8 cellular contexts compared by ENCODE assay signal in genomic region chr3:179651687-179652466, GRCh38. TPM values are rescaled to one million over a fixed set of nuclear protein-coding genes. Genes with fewer than 3 reads are reported as not detected.
A peak's percentile ranks its signal among the peaks of the same experiment; 100 is the strongest.
DNase-seq lines count a peak whose midpoint lies in the region; ATAC-seq and TF ChIP-seq lines count a peak whose summit lies in the region.

No MANE protein-coding gene starts in this region.

- H3F3A ChIP-seq in DOHH2 (ENCODE audit: control insufficient read depth, insufficient read depth) (peaks cover 12% of the 10 kb centered on the region), OCI-LY1 (ENCODE audit: insufficient read depth, low read length) (peaks cover 6% of the 10 kb centered on the region)

- H3K9me2 ChIP-seq in DOHH2 (replicated peaks; ENCODE audit: control insufficient read depth, low read length) (no peaks in the 10 kb centered on the region), OCI-LY1 (ENCODE audit: low read depth, low read length) (no peaks in the 10 kb centered on the region)

- H3K36me3 ChIP-seq in DOHH2 (ENCODE audit: control insufficient read depth, low read length) (peaks cover 25% of the 10 kb centered on the region), OCI-LY1 (ENCODE audit: insufficient read depth, low read length) (peaks cover 13% of the 10 kb centered on the region), endodermal cell (ENCODE audit: control insufficient read depth, insufficient read depth, low read length) (peaks cover 12% of the 10 kb centered on the region), parathyroid adenoma (ENCODE audit: control insufficient read depth, insufficient read depth, low read length) (no peaks in the 10 kb centered on the region)

- H3K27me3 ChIP-seq in DOHH2 (ENCODE audit: control insufficient read depth, low read length) = no peaks in the 10 kb centered on the region
- H3K27me3 ChIP-seq in OCI-LY1 (ENCODE audit: insufficient read depth, low read length) = no peaks in the 10 kb centered on the region
- no peaks in the 10 kb centered on the region for H3K27me3 ChIP-seq in endodermal cell (ENCODE audit: control insufficient read depth, insufficient read depth, low read length, poor library complexity, severe bottlenecking)
- H3K27me3 ChIP-seq in parathyroid adenoma (ENCODE audit: control insufficient read depth, insufficient read depth, low read length) = no peaks in the 10 kb centered on the region

- DNase-seq in endodermal cell = no peak
- DNase-seq in AML-193 (lab: John Stamatoyannopoulos, UW) = no peak
- DNase-seq in D341Med (ENCODE audit: low spot score) = no peak

- no peak for TF ChIP-seq CTCF in DOHH2 (IDR thresholded peaks at IDR 0.05; ENCODE audit: low read depth, low read length, poor library complexity, severe bottlenecking)
- TF ChIP-seq CTCF in OCI-LY1 (IDR thresholded peaks at IDR 0.05; ENCODE audit: low read length) = no peak
- TF ChIP-seq CTCF in endodermal cell (conservative IDR thresholded peaks at IDR 0.05) = no peak
- no peak for TF ChIP-seq CTCF in parathyroid adenoma (IDR thresholded peaks at IDR 0.05)

- no peaks in the 10 kb centered on the region for H3K9me3 Mint-ChIP-seq in endodermal cell

- H3K4me2 ChIP-seq in DOHH2 (ENCODE audit: low read length) (peak overlapping the region; percentile 67), OCI-LY1 (ENCODE audit: low read length) (peak overlapping the region; percentile 61), parathyroid adenoma (ENCODE audit: low read length) (peak overlapping the region; percentile 85)

- H3K4me1 Mint-ChIP-seq in endodermal cell = peaks cover 20% of the 10 kb centered on the region

- H3K4me3 ChIP-seq in DOHH2 (ENCODE audit: low read length) = peak overlapping the region; percentile 81
- H3K4me3 ChIP-seq in OCI-LY1 (ENCODE audit: low read depth, low read length, poor library complexity, severe bottlenecking) = peak overlapping the region; percentile 87
- H3K4me3 ChIP-seq in endodermal cell (ENCODE audit: low read length) = peak overlapping the region; percentile 86
- peak overlapping the region; percentile 61 for H3K4me3 ChIP-seq in parathyroid adenoma (ENCODE audit: low read depth, low read length)

- peak overlapping the region; percentile 94 for H3K4me3 Mint-ChIP-seq in endodermal cell

- peaks cover 1% of the 10 kb centered on the region for H3K27me3 Mint-ChIP-seq in endodermal cell (ENCODE audit: insufficient read depth)

- H3K9me3 ChIP-seq in DOHH2 (ENCODE audit: control insufficient read depth, insufficient read depth, low read length) (no peaks in the 10 kb centered on the region), OCI-LY1 (ENCODE audit: low read length) (no peaks in the 10 kb centered on the region), endodermal cell (ENCODE audit: control insufficient read depth, low read length) (no peaks in the 10 kb centered on the region), parathyroid adenoma (ENCODE audit: control insufficient read depth, low read length) (no peaks in the 10 kb centered on the region)

- H3K79me2 ChIP-seq in DOHH2 (ENCODE audit: control insufficient read depth, low read length) = peaks cover 38% of the 10 kb centered on the region
- peaks cover 31% of the 10 kb centered on the region for H3K79me2 ChIP-seq in OCI-LY1 (ENCODE audit: insufficient read depth, low read length)
- peaks cover 17% of the 10 kb centered on the region for H3K79me2 ChIP-seq in parathyroid adenoma

- H3K9ac ChIP-seq in OCI-LY1 (ENCODE audit: low read length) = peak overlapping the region; percentile 78
- H3K9ac ChIP-seq in endodermal cell (ENCODE audit: extremely low read depth, low read length, poor library complexity, severe bottlenecking) = peak overlapping the region; percentile 76
- no peak overlapping the region for H3K9ac ChIP-seq in parathyroid adenoma

- H3K27ac Mint-ChIP-seq in endodermal cell = peak overlapping the region; percentile 86

- H3K36me3 Mint-ChIP-seq in endodermal cell (ENCODE audit: low read depth) = peaks cover 4% of the 10 kb centered on the region

- H4K20me1 ChIP-seq in DOHH2 (ENCODE audit: control insufficient read depth, insufficient read depth, low read depth, low read length) (peaks cover 5% of the 10 kb centered on the region; the same call in 1 of the 2 replicates), OCI-LY1 (ENCODE audit: insufficient read depth, low read length) (no peaks in the 10 kb centered on the region)

- H2AFZ ChIP-seq in OCI-LY1 (ENCODE audit: low read length) (peak overlapping the region; percentile 0; the same call in 1 of the 2 replicates), parathyroid adenoma (peak overlapping the region; percentile 88)

- ATAC-seq in HG02973 (IDR thresholded peaks at IDR 0.05; ENCODE audit: unreplicated experiment) (no peak), GM19397 (IDR thresholded peaks at IDR 0.05; ENCODE audit: unreplicated experiment) (no peak)

- 66 to 72% methylated on average over 9 to 11 of the region's 11 CpGs for WGBS in endodermal cell (ENCODE audit: insufficient coverage in 1 of 2, insufficient read length in 1 of 2), 2 experiments

- H3K27ac ChIP-seq in DOHH2 (ENCODE audit: low read depth, low read length) = peak overlapping the region; percentile 87
- peak overlapping the region; percentile 54 for H3K27ac ChIP-seq in OCI-LY1 (ENCODE audit: low read depth, low read length, poor library complexity, severe bottlenecking)
- H3K27ac ChIP-seq in endodermal cell (ENCODE audit: low read depth, low read length) = peak overlapping the region; percentile 92
- peak overlapping the region; percentile 50 for H3K27ac ChIP-seq in parathyroid adenoma

- H3K4me1 ChIP-seq in DOHH2 (ENCODE audit: control insufficient read depth, low read length) (peaks cover 37% of the 10 kb centered on the region), OCI-LY1 (ENCODE audit: insufficient read depth, low read length, severe bottlenecking) (peaks cover 28% of the 10 kb centered on the region), endodermal cell (ENCODE audit: control insufficient read depth, insufficient read depth, low read length) (no peaks in the 10 kb centered on the region), parathyroid adenoma (no peaks in the 10 kb centered on the region)

RNA-seq across cellular contexts. Expression of gene USP13, which starts 1.0 kb away (rescaled TPM):
- total RNA-seq in endodermal cell = 10 to 100 TPM; 24.7 to 25.5 TPM
- polyA plus RNA-seq in endodermal cell (2013, experiment 1 of 2) = 22.2 TPM
- polyA plus RNA-seq in endodermal cell (2013, experiment 2 of 2) = 19.5 TPM

RNA-seq across cellular contexts. Expression of gene NDUFB5, which starts 47.3 kb away (rescaled TPM):
- 100 to 1,000 TPM; 103 to 116 TPM for total RNA-seq in endodermal cell
- 130 TPM for polyA plus RNA-seq in endodermal cell (2013, experiment 1 of 2)
- 121 TPM for polyA plus RNA-seq in endodermal cell (2013, experiment 2 of 2)

RNA-seq across cellular contexts. Expression of gene MRPL47, which starts 47.4 kb away (rescaled TPM):
- total RNA-seq in endodermal cell = 10 to 100 TPM; 63.8 to 74.8 TPM
- polyA plus RNA-seq in endodermal cell (2013, experiment 1 of 2) = 72.0 TPM
- 64.4 TPM for polyA plus RNA-seq in endodermal cell (2013, experiment 2 of 2)
